9 cellular contexts compared by ENCODE assay signal in genomic region chr6:157813757-157814455, GRCh38. TPM values are rescaled to one million over a fixed set of nuclear protein-coding genes. Genes with fewer than 3 reads are reported as not detected.
DNase-seq lines count a peak whose midpoint lies in the region; ATAC-seq and TF ChIP-seq lines count a peak whose summit lies in the region.
"Had no signal": no experiment of that assay in that cellular context is flagged by ENCODE, and none has a peak within 500 bp of the region (broad histone marks: within the 10 kb centered on the region; RNA-seq: fewer than 3 reads in every experiment).

No MANE protein-coding gene starts in this region.

- no peak overlapping the region for H3K4me3 Mint-ChIP-seq in memory B cell
- H3K4me3 Mint-ChIP-seq: type B pancreatic cell had no signal

- H3K4me1 ChIP-seq in tibial artery: peaks cover 0 to 37% (median 26%) of the 10 kb centered on the region in 4 donors

- H3K27me3 ChIP-seq in brain microvascular endothelial cell (replicated peaks): no peaks in the 10 kb centered on the region
- no peaks in the 10 kb centered on the region for H3K27me3 ChIP-seq in tibial artery

- peaks cover 2% of the 10 kb centered on the region for H3K9me3 Mint-ChIP-seq in memory B cell
- peaks cover 8 to 20% of the 10 kb centered on the region in 2 donors for H3K9me3 Mint-ChIP-seq in activated naive CD4-positive, alpha-beta T cell treated with anti-CD3 and anti-CD28 coated beads, Interleukin-2, amount 50 U/mL, for 72 hours

- H3K27me3 Mint-ChIP-seq in memory B cell: no peaks in the 10 kb centered on the region
- H3K27me3 Mint-ChIP-seq: type B pancreatic cell had no signal

- ATAC-seq in memory B cell (ENCODE audit: low read depth) (no peak), HG03025 (IDR thresholded peaks at IDR 0.05; ENCODE audit: low FRiP score, unreplicated experiment) (no peak)
- no peak for ATAC-seq in activated naive CD4-positive, alpha-beta T cell treated with anti-CD3 and anti-CD28 coated beads, Interleukin-2, amount 50 U/mL, for 72 hours

- H3K36me3 ChIP-seq in brain microvascular endothelial cell (replicated peaks) (no peaks in the 10 kb centered on the region), tibial artery (no peaks in the 10 kb centered on the region)

- in situ Hi-C loops in brain microvascular endothelial cell (cut with HindIII; ENCODE audit: low pct_ligation_motif_present, low sequenced_read_pairs): no loop called here

- H3K4me1 Mint-ChIP-seq in memory B cell: peaks cover 24% of the 10 kb centered on the region

- intact Hi-C loops in tibial artery (cut with DNase I; ENCODE audit: low total_unique reads): no loop called here

- H3K4me3 ChIP-seq in brain microvascular endothelial cell (ENCODE audit: low read depth, low read length) (no peak overlapping the region), tibial artery (no peak overlapping the region)

- peak overlapping the region; percentile 76 for H3K27ac ChIP-seq in brain microvascular endothelial cell
- peak overlapping the region; percentile 78 to 79 for H3K27ac ChIP-seq in tibial artery

- no peaks in the 10 kb centered on the region for H3K36me3 Mint-ChIP-seq in memory B cell
- peaks cover 14 to 24% of the 10 kb centered on the region in 2 donors for H3K36me3 Mint-ChIP-seq in activated naive CD4-positive, alpha-beta T cell treated with anti-CD3 and anti-CD28 coated beads, Interleukin-2, amount 50 U/mL, for 72 hours
- H3K36me3 Mint-ChIP-seq: type B pancreatic cell had no signal

- H3K9me3 ChIP-seq in tibial artery: no peaks in the 10 kb centered on the region

- TF ChIP-seq CTCF in brain microvascular endothelial cell (IDR thresholded peaks at IDR 0.05; ENCODE audit: low read depth, low read length, missing control alignments) (no peak), tibial artery (IDR thresholded peaks at IDR 0.05) (no peak)

- H3K27ac Mint-ChIP-seq in memory B cell: peak overlapping the region; percentile 70
- peak overlapping the region in 1 of 2 donors; percentile 81 for H3K27ac Mint-ChIP-seq in activated naive CD4-positive, alpha-beta T cell treated with anti-CD3 and anti-CD28 coated beads, Interleukin-2, amount 50 U/mL, for 72 hours
- H3K27ac Mint-ChIP-seq: type B pancreatic cell had no signal

- DNase-seq in HT1080 (ENCODE audit: low read depth) (peak; percentile 67), brain microvascular endothelial cell (peak; percentile 54), memory B cell (ENCODE audit: low spot score in 2 of 2) (no peak), tibial artery (peak in 1 of 2 donors; percentile 38), NCI-H774 (lab: John Stamatoyannopoulos, UW) (no peak)
- no peak for DNase-seq in activated naive CD4-positive, alpha-beta T cell treated with anti-CD3 and anti-CD28 coated beads, Interleukin-2, amount 50 U/mL, for 72 hours (ENCODE audit: low spot score in 2 of 2)
- DNase-seq: NCI-H510A had no signal

RNA-seq across cellular contexts. Expression of gene SNX9, which starts 9.1 kb away (rescaled TPM):
- 18.9 and 24.2 TPM in 2 replicates for total RNA-seq in HT1080 (2014; rRNA removed; shearing (Covaris generic))
- polyA plus RNA-seq in HT1080 (2015; cell fraction: cytosol; rRNA removed): 26.4 and 27.0 TPM in 2 replicates
- 28.5 and 29.3 TPM in 2 replicates for polyA plus RNA-seq in HT1080 (2015; cell fraction: nucleus; rRNA removed)
- total RNA-seq in activated naive CD4-positive, alpha-beta T cell treated with anti-CD3 and anti-CD28 coated beads, Interleukin-2, amount 50 U/mL, for 72 hours: 10 to 100 TPM; 27.6 to 35.0 TPM

Comparison
In these comparisons a context has a peak if more than half of its experiments do, and no peak if none do; other contexts are left out.
1. DNase-seq: peak in HT1080 (single experiment) and brain microvascular endothelial cell (single experiment); none in memory B cell (0 of 2), activated naive CD4-positive, alpha-beta T cell treated with anti-CD3 and anti-CD28 coated beads, Interleukin-2, amount 50 U/mL, for 72 hours (0 of 2) and NCI-H774 (single experiment).